Comparison of ENCODE assay signal across 8 cellular contexts in the genomic region with DNA sequence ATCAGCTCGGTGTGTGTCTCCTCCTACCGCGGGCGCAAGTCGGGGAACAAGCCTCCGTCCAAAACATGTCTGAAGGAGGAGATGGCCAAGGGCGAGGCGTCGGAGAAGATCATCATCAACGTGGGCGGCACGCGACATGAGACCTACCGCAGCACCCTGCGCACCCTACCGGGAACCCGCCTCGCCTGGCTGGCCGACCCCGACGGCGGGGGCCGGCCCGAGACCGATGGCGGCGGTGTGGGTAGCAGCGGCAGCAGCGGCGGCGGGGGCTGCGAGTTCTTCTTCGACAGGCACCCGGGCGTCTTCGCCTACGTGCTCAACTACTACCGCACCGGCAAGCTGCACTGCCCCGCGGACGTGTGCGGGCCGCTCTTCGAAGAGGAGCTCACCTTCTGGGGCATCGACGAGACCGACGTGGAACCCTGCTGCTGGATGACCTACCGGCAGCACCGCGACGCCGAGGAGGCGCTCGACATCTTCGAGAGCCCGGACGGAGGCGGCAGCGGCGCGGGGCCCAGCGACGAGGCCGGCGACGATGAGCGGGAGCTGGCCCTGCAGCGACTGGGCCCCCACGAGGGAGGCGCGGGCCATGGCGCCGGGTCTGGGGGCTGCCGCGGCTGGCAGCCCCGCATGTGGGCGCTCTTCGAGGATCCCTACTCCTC. TPM values are rescaled to one million over a fixed set of nuclear protein-coding genes. Genes with fewer than 3 reads are reported as not detected.
DNase-seq lines count a peak whose midpoint lies in the region; ATAC-seq and TF ChIP-seq lines count a peak whose summit lies in the region.

No MANE protein-coding gene starts in this region.

- 3 to 9% methylated on average over 80 of the region's 80 CpGs for WGBS in heart right ventricle, 2 donors
- WGBS in lower leg skin, 2 donors, result 15 to 23% methylated on average over 54 to 57 of the region's 80 CpGs
- no CpG with 5 or more reads among the region's 80 CpGs for WGBS in suprapubic skin

- H3K36me3 ChIP-seq in heart right ventricle (no peaks in the 10 kb centered on the region), suprapubic skin (no peaks in the 10 kb centered on the region)

- H3K36me3 Mint-ChIP-seq in activated naive CD8-positive, alpha-beta T cell treated with anti-CD3 and anti-CD28 coated beads for 36 hours, result no peaks in the 10 kb centered on the region

- H3K4me1 Mint-ChIP-seq in activated naive CD8-positive, alpha-beta T cell treated with anti-CD3 and anti-CD28 coated beads for 36 hours, result peaks cover 54% of the 10 kb centered on the region

- DNase-seq in heart right ventricle (no peak), left cardiac atrium (no peak), lower leg skin (ENCODE audit: low spot score in 2 of 2) (no peak), suprapubic skin (ENCODE audit: low spot score in 2 of 2) (no peak), Kasumi-1 (lab: John Stamatoyannopoulos, UW) (no peak)
- peak; percentile 49 for DNase-seq in activated naive CD8-positive, alpha-beta T cell treated with anti-CD3 and anti-CD28 coated beads for 36 hours

- ATAC-seq in heart right ventricle, result peak in 1 of 8 donors; percentile 1
- ATAC-seq in left cardiac atrium, result no peak
- no peak for ATAC-seq in HG02798 (IDR thresholded peaks at IDR 0.05; ENCODE audit: poor library complexity, unreplicated experiment)
- no peak for ATAC-seq in GM21619 (IDR thresholded peaks at IDR 0.05; ENCODE audit: unreplicated experiment)

- TF ChIP-seq POLR2A in lower leg skin (IDR thresholded peaks at IDR 0.05) (no peak), suprapubic skin (IDR thresholded peaks at IDR 0.05) (no peak)

- peak overlapping the region; percentile 87 for H3K4me3 Mint-ChIP-seq in activated naive CD8-positive, alpha-beta T cell treated with anti-CD3 and anti-CD28 coated beads for 36 hours

- no peaks in the 10 kb centered on the region for H3K9me3 Mint-ChIP-seq in activated naive CD8-positive, alpha-beta T cell treated with anti-CD3 and anti-CD28 coated beads for 36 hours

- peaks cover 4 to 67% (median 43%) of the 10 kb centered on the region in 9 donors for H3K4me1 ChIP-seq in heart right ventricle
- H3K4me1 ChIP-seq in suprapubic skin, result peaks cover 51% of the 10 kb centered on the region

- no peaks in the 10 kb centered on the region for H3K27me3 Mint-ChIP-seq in activated naive CD8-positive, alpha-beta T cell treated with anti-CD3 and anti-CD28 coated beads for 36 hours

- TF ChIP-seq CTCF in heart right ventricle (IDR thresholded peaks at IDR 0.05), result no peak
- no peak for TF ChIP-seq CTCF in lower leg skin (IDR thresholded peaks at IDR 0.05)
- no peak for TF ChIP-seq CTCF in suprapubic skin (IDR thresholded peaks at IDR 0.05)

- intact Hi-C loops in heart right ventricle (cut with DNase I) (loop anchor here in 5 of 10 donors (2.0 to 10.0 kb wide), 6 partner anchors 23 to 196 kb away; a partner anchor contains a TSS), left cardiac atrium (cut with DNase I) (no loop called here), lower leg skin (cut with DNase I; ENCODE audit: low total_unique reads) (no loop called here)

- no peak for TF ChIP-seq EP300 in suprapubic skin (IDR thresholded peaks at IDR 0.05)

- H3K4me3 ChIP-seq in heart right ventricle (peak overlapping the region; percentile 51 to 95 (median 74)), lower leg skin (ENCODE audit: low read depth, poor library complexity, severe bottlenecking) (peak overlapping the region; percentile 71), suprapubic skin (peak overlapping the region; percentile 88)

- H3K27me3 ChIP-seq in heart right ventricle (peaks cover 0 to 24% (median 0%) of the 10 kb centered on the region in 7 donors), suprapubic skin (no peaks in the 10 kb centered on the region)

- H3K27ac Mint-ChIP-seq in activated naive CD8-positive, alpha-beta T cell treated with anti-CD3 and anti-CD28 coated beads for 36 hours, result peak overlapping the region; percentile 80

- no peaks in the 10 kb centered on the region for H3K9me3 ChIP-seq in heart right ventricle
- no peaks in the 10 kb centered on the region for H3K9me3 ChIP-seq in suprapubic skin

- peak overlapping the region in 6 of 10 donors; percentile 87 to 94 (median 90) for H3K27ac ChIP-seq in heart right ventricle
- no peak overlapping the region for H3K27ac ChIP-seq in suprapubic skin

RNA-seq across cellular contexts. Expression of a gene that starts 1.5 kb away (rescaled TPM):
- 10 to 100 TPM in 4 of 10 donors, 1 to 10 TPM in 6; 2.6 to 13.8 (median 6.1) TPM for total RNA-seq in heart right ventricle
- 1 to 10 TPM; 2.2 to 3.0 TPM for polyA plus RNA-seq in heart right ventricle
- 1 to 10 TPM; 8.7 to 8.8 TPM for total RNA-seq in left cardiac atrium
- total RNA-seq in activated naive CD8-positive, alpha-beta T cell treated with anti-CD3 and anti-CD28 coated beads for 36 hours, result 1 to 10 TPM; 6.9 to 8.0 TPM
- total RNA-seq in lower leg skin, result 1 to 10 TPM; 4.8 to 9.4 (median 7.7) TPM
- 10 to 100 TPM in 1 of 4 donors, 1 to 10 TPM in 3; 4.5 to 15.8 (median 7.4) TPM for total RNA-seq in suprapubic skin
